ENCODE assay signal across 8 cellular contexts in genomic region chr1:3857791-3858129, GRCh38. TPM values are rescaled to one million over a fixed set of nuclear protein-coding genes. Genes with fewer than 3 reads are reported as not detected.
A peak's percentile ranks its signal among the peaks of the same experiment; 100 is the strongest.
DNase-seq lines count a peak whose midpoint lies in the region; ATAC-seq, FAIRE-seq and TF ChIP-seq lines count a peak whose summit lies in the region.

No MANE protein-coding gene starts in this region.

- ATAC-seq in WTC11: no peak
- ATAC-seq in right cardiac atrium: peak; percentile 2 to 14
- ATAC-seq in GM19463 (IDR thresholded peaks at IDR 0.05; ENCODE audit: unreplicated experiment): no peak
- no peak for ATAC-seq in GM19324 (IDR thresholded peaks at IDR 0.05; ENCODE audit: low FRiP score, unreplicated experiment)

- WGBS in right cardiac atrium: 12% methylated on average over 21 of the region's 21 CpGs
- WGBS in small intestine, 3 donors: 2 to 8% (median 3%) methylated on average over 18 to 21 of the region's 21 CpGs

- H3K9me3 ChIP-seq in HEK293 (ENCODE audit: control insufficient read depth, insufficient read depth, low read depth, low read length) (no peaks in the 10 kb centered on the region), right cardiac atrium (ENCODE audit: control insufficient read depth, low read length) (no peaks in the 10 kb centered on the region), small intestine (ENCODE audit: control insufficient read depth, low read depth) (no peaks in the 10 kb centered on the region)

- no peaks in the 10 kb centered on the region for H3K9me3 Mint-ChIP-seq in WTC11

- no peaks in the 10 kb centered on the region; the same call in 1 of the 2 replicates for H3K4me1 ChIP-seq in HEK293 (ENCODE audit: control insufficient read depth, insufficient read depth, low read length)
- peaks cover 10% of the 10 kb centered on the region for H3K4me1 ChIP-seq in right cardiac atrium (ENCODE audit: control insufficient read depth, insufficient read depth, low read length)
- H3K4me1 ChIP-seq in small intestine (ENCODE audit: control insufficient read depth in 2 of 2, insufficient read depth in 1 of 2, low read depth in 1 of 2, low read length in 1 of 2): peaks cover 2 to 13% of the 10 kb centered on the region in 2 donors

- peaks cover 8% of the 10 kb centered on the region for H3K27me3 Mint-ChIP-seq in WTC11 (ENCODE audit: low read depth)

- H3K4me1 Mint-ChIP-seq in WTC11: peaks cover 18% of the 10 kb centered on the region

- no peak for TF ChIP-seq CTCF in HEK293 (tag by site-specific recombination; IDR thresholded peaks at IDR 0.05)
- no peak for TF ChIP-seq CTCF in WTC11 (IDR thresholded peaks at IDR 0.05)

- intact Hi-C loops in right cardiac atrium (cut with DNase I): no loop called here

- CTCF ChIA-PET in HEK293 (lab: Yijun Ruan, JAX) (no interaction called here), WTC11 (lab: Charles Lee) (interaction anchor here (1.0 to 2.7 kb wide), 12 partner anchors 16 to 1888 kb away, joined by 3 to 17 read pairs (median 6); partner anchors contain the start of genes C1orf174 and LRRC47)

- H3K36me3 Mint-ChIP-seq in WTC11: no peaks in the 10 kb centered on the region

- H3K27ac ChIP-seq in HEK293 (ENCODE audit: extremely low read depth, low read depth, low read length): peak overlapping the region; percentile 72; the same call in 1 of the 2 replicates
- no peak overlapping the region for H3K27ac ChIP-seq in right cardiac atrium (ENCODE audit: low read length)
- peak overlapping the region; percentile 60 to 87 for H3K27ac ChIP-seq in small intestine (ENCODE audit: low read depth in 1 of 2, low read length in 1 of 2)

- H3K4me3 ChIP-seq in HEK293 (ENCODE audit: low read depth, low read length) (peak overlapping the region; percentile 88), right cardiac atrium (ENCODE audit: low read length) (peak overlapping the region; percentile 66), small intestine (ENCODE audit: low read depth in 1 of 2, low read length in 2 of 2) (peak overlapping the region; percentile 91 to 94)

- POLR2A ChIA-PET in HEK293 (lab: Yijun Ruan, JAX): interaction anchor here (1.1 to 2.6 kb wide), 5 partner anchors 9 to 61 kb away, joined by 3 to 12 read pairs (median 4); partner anchors contain the start of genes C1orf174 and LRRC47
- POLR2A ChIA-PET in WTC11 (lab: Charles Lee): interaction anchor here (0.5 to 1.7 kb wide), 3 partner anchors 12 to 1840 kb away, joined by 3 to 10 read pairs (median 4); partner anchors contain the start of gene C1orf174

- FAIRE-seq in small intestine (lab: Jason Lieb, UNC): no peak

- peak overlapping the region; percentile 96 for H3K4me3 Mint-ChIP-seq in WTC11

- H3K27ac Mint-ChIP-seq in WTC11: no peak overlapping the region

- H3K36me3 ChIP-seq in HEK293 (ENCODE audit: control insufficient read depth in 2 of 2, insufficient read depth in 1 of 2, low read length in 2 of 2): peaks cover 0 to 10% of the 10 kb centered on the region in 2 experiments; a peak in 2 of 3 replicates
- no peaks in the 10 kb centered on the region for H3K36me3 ChIP-seq in small intestine (ENCODE audit: control insufficient read depth in 2 of 2, insufficient read depth in 2 of 2, low read length in 2 of 2)

- no peaks in the 10 kb centered on the region for H3K27me3 ChIP-seq in right cardiac atrium (ENCODE audit: control insufficient read depth, insufficient read depth)
- no peaks in the 10 kb centered on the region for H3K27me3 ChIP-seq in small intestine (ENCODE audit: control insufficient read depth in 2 of 2, insufficient read depth in 2 of 2, low read length in 2 of 2)

- DNase-seq in WTC11 (ENCODE audit: low spot score) (no peak), right cardiac atrium (no peak), small intestine (no peak)
- no peak for DNase-seq in effector CD4-positive, alpha-beta T cell
- no peak for DNase-seq in activated CD4-positive, alpha-beta T cell treated with anti-CD3 and anti-CD28 coated beads, Interleukin-2, amount 50 U/mL, for 4 hours

TF ChIP-seq in HEK293, 187 proteins besides CTCF, POLR2A, EP300 and RAD21:
- TF ChIP-seq ZBTB11 (tag by site-specific recombination; conservative IDR thresholded peaks at IDR 0.05; ENCODE audit: low read depth) (no peak), ZBTB7A (tag by site-specific recombination; IDR thresholded peaks at IDR 0.05; ENCODE audit: low read depth) (0 out of 2 replicates have a peak, but pooled peaks have one; percentile 3)

TF ChIP-seq in WTC11, 78 proteins besides CTCF, POLR2A, EP300 and RAD21:
- TF ChIP-seq, protein P1, sequence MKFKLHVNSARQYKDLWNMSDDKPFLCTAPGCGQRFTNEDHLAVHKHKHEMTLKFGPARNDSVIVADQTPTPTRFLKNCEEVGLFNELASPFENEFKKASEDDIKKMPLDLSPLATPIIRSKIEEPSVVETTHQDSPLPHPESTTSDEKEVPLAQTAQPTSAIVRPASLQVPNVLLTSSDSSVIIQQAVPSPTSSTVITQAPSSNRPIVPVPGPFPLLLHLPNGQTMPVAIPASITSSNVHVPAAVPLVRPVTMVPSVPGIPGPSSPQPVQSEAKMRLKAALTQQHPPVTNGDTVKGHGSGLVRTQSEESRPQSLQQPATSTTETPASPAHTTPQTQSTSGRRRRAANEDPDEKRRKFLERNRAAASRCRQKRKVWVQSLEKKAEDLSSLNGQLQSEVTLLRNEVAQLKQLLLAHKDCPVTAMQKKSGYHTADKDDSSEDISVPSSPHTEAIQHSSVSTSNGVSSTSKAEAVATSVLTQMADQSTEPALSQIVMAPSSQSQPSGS (CRISPR knock-in tag; IDR thresholded peaks at IDR 0.05; ENCODE audit: borderline replicate concordance, low read depth): no peak

RNA-seq across cellular contexts. Expression of gene DFFB, which starts 0.5 kb away (rescaled TPM):
- total RNA-seq in WTC11 (2021) (8.5 to 9.2 TPM (median 8.7 TPM) in 3 replicates), right cardiac atrium (1 to 10 TPM; 2.9 to 6.1 (median 4.5) TPM)
- polyA plus RNA-seq in right cardiac atrium (2.6 TPM), small intestine (10 to 100 TPM in 2 of 3 donors, 1 to 10 TPM in 1; 8.7 to 22.6 (median 14.6) TPM)

RNA-seq across cellular contexts. Expression of gene CEP104, which starts 0.7 kb away (rescaled TPM):
- 38.0 to 38.8 TPM (median 38.2 TPM) in 3 replicates for total RNA-seq in WTC11 (2021)
- total RNA-seq in right cardiac atrium: 10 to 100 TPM; 33.2 to 41.2 (median 35.0) TPM
- polyA plus RNA-seq in right cardiac atrium: 8.7 TPM
- polyA plus RNA-seq in small intestine: 10 to 100 TPM in 1 of 3 donors, 1 to 10 TPM in 2; 8.7 to 12.7 (median 8.9) TPM

RNA-seq across cellular contexts. Expression of gene C1orf174, which starts 42.3 kb away (rescaled TPM):
- total RNA-seq in WTC11 (2021) (24.2 to 25.2 TPM (median 25.1 TPM) in 3 replicates), right cardiac atrium (10 to 100 TPM; 11.3 to 15.1 (median 13.2) TPM)
- polyA plus RNA-seq in right cardiac atrium (11.6 TPM), small intestine (10 to 100 TPM; 10.8 to 20.1 (median 19.2) TPM)

Comparison
In these comparisons a context has a peak if more than half of its experiments do, and no peak if none do; other contexts are left out.
1. ATAC-seq: peak in right cardiac atrium (2 of 2); none in WTC11 (single experiment), GM19463 (single experiment) and GM19324 (single experiment).
2. Peak in every context shown above with its lines, with median percentiles within 50 percentile points of each other: H3K4me3 ChIP-seq.